10 cellular contexts compared by ENCODE assay signal in the genomic region with DNA sequence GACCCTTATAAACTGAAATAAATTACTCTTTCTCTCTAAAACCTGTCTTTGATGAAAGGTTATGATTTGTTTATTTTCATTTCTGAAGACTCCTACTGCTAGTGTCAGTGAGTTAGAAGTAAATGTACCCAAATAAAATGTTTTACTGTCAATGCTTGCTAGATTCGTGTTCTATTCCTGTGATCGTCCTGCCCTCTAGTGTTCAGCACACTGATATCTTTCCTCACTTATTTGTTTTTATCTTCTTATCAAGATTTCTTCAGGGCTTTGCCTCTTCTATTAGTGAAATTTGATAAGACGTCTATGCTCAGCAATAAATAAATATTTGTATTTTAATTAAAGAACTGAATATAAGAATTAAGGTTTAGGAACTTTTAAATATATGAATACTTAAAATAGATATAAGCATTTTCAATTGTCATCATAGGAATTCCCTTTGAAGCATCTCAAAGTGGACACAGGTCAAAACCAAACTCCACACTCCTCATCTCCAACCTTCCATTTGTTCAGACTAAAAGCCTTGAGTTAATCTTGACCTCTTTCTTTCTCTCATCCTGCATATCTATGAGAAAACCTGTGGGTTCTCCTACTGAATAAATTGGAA.
DNase-seq lines count a peak whose midpoint lies in the region; ATAC-seq and TF ChIP-seq lines count a peak whose summit lies in the region.
"Had no signal": no experiment of that assay in that cellular context is flagged by ENCODE, and none has a peak within 500 bp of the region (broad histone marks: within the 10 kb centered on the region; RNA-seq: fewer than 3 reads in every experiment).

No MANE protein-coding gene starts in this region.

- peak; percentile 20 to 47 (median 44) for TF ChIP-seq CTCF in tibial nerve (IDR thresholded peaks at IDR 0.05)

- H3K4me3 ChIP-seq in tibial nerve = no peak overlapping the region
- H3K4me3 ChIP-seq: SJSA1 had no signal

- DNase-seq in DMS53 treated with DMSO at 0.1 percent for 48 hours (lab: John Stamatoyannopoulos, UW; ENCODE audit: unreplicated experiment) (peak; percentile 63), HPDE6-E6E7 (ENCODE audit: extremely low spot score) (peak; percentile 40), RPMI8226 (peak; percentile 26), fibroblast of the conjunctiva (ENCODE audit: low read depth) (peak; percentile 51), tibial nerve (ENCODE audit: low spot score in 2 of 2) (peak in 1 of 2 donors; percentile 10), ureter (ENCODE audit: low spot score) (no peak), NCI-H187 (lab: John Stamatoyannopoulos, UW) (no peak)
- DNase-seq: naive B cell had no signal

- no peaks in the 10 kb centered on the region for H3K9me3 ChIP-seq in tibial nerve
- H3K9me3 ChIP-seq: SJSA1 had no signal

- H3K27ac ChIP-seq in tibial nerve = no peak overlapping the region
- H3K27ac ChIP-seq: SJSA1 had no signal

- no peak for TF ChIP-seq EP300 in tibial nerve (IDR thresholded peaks at IDR 0.05)

- TF ChIP-seq POLR2A in tibial nerve (IDR thresholded peaks at IDR 0.05) = no peak

- no peaks in the 10 kb centered on the region for H3K36me3 ChIP-seq in tibial nerve
- H3K36me3 ChIP-seq: SJSA1 had no signal

- H3K4me1 ChIP-seq in tibial nerve = peaks cover 0 to 6% (median 0%) of the 10 kb centered on the region in 4 donors
- H3K4me1 ChIP-seq: SJSA1 had no signal

- no peaks in the 10 kb centered on the region for H3K27me3 ChIP-seq in tibial nerve
- H3K27me3 ChIP-seq: SJSA1 had no signal

- 1 to 3% methylated on average over 3 of the region's 3 CpGs for WGBS in tibial nerve, 2 donors

- no peak for ATAC-seq in HG02798 (IDR thresholded peaks at IDR 0.05; ENCODE audit: poor library complexity, unreplicated experiment)

Comparison
In these comparisons a context has a peak if more than half of its experiments do, and no peak if none do; other contexts are left out.
1. DNase-seq: peak in DMS53 treated with DMSO at 0.1 percent for 48 hours (single experiment), HPDE6-E6E7 (single experiment), RPMI8226 (single experiment) and fibroblast of the conjunctiva (single experiment); none in ureter (single experiment) and NCI-H187 (0 of 2).